16 cellular contexts compared by ENCODE assay signal in genomic region chr2:158806941-158807340, GRCh38. TPM values are rescaled to one million over a fixed set of nuclear protein-coding genes. Genes with fewer than 3 reads are reported as not detected.
DNase-seq lines count a peak whose midpoint lies in the region; TF ChIP-seq lines count a peak whose summit lies in the region.
"Had no signal": no experiment of that assay in that cellular context is flagged by ENCODE, and none has a peak within 500 bp of the region (broad histone marks: within the 10 kb centered on the region; RNA-seq: fewer than 3 reads in every experiment).

No MANE protein-coding gene starts in this region.

- no peak overlapping the region for H3K4me3 ChIP-seq in fibroblast of mammary gland (ENCODE audit: control insufficient read depth, low read depth, low read length)

- DNase-seq in amniotic epithelial cell (ENCODE audit: low read depth): peak; percentile 13
- peak; percentile 44 for DNase-seq in fibroblast of mammary gland (ENCODE audit: low read depth)
- DNase-seq in kidney tubule cell (ENCODE audit: low spot score): peak; percentile 63
- no peak for DNase-seq in activated CD4-positive, alpha-beta T cell treated with anti-CD3 and anti-CD28 coated beads, Interleukin-2, amount 50 U/mL, for 1 hour
- DNase-seq in 8988T: no peak
- DNase-seq in HT-29 (ENCODE audit: low spot score): no peak
- no peak for DNase-seq in activated naive CD4-positive, alpha-beta T cell (lab: John Stamatoyannopoulos, UW)
- DNase-seq: C1 segment of cervical spinal cord; Calu3; CD4-positive, alpha-beta T cell; DMS 273 treated with DMSO at 0.1 percent for 48 hours; HCEC 1CT; HFFc6 had no signal

- no peak for TF ChIP-seq CTCF in fibroblast of mammary gland (conservative IDR thresholded peaks at IDR 0.05; ENCODE audit: control insufficient read depth, insufficient read depth, low read depth, low read length)

RNA-seq across cellular contexts. Expression of gene DAPL1, which starts 11.8 kb away (rescaled TPM):
- not detected in 2 replicates for total RNA-seq in HT-29 (2014; rRNA removed; shearing (Covaris generic))
- total RNA-seq: B cell; Calu3; CD4-positive, alpha-beta T cell; Daoy; H1; HFFc6 had no signal

Comparison
In these comparisons a context has a peak if more than half of its experiments do, and no peak if none do; other contexts are left out.
1. DNase-seq: peak in amniotic epithelial cell (single experiment), fibroblast of mammary gland (single experiment) and kidney tubule cell (single experiment); none in activated CD4-positive, alpha-beta T cell treated with anti-CD3 and anti-CD28 coated beads, Interleukin-2, amount 50 U/mL, for 1 hour (single experiment), 8988T (single experiment), HT-29 (single experiment) and activated naive CD4-positive, alpha-beta T cell (0 of 4).